Comparison of ENCODE assay signal across 9 cellular contexts in the genomic region with DNA sequence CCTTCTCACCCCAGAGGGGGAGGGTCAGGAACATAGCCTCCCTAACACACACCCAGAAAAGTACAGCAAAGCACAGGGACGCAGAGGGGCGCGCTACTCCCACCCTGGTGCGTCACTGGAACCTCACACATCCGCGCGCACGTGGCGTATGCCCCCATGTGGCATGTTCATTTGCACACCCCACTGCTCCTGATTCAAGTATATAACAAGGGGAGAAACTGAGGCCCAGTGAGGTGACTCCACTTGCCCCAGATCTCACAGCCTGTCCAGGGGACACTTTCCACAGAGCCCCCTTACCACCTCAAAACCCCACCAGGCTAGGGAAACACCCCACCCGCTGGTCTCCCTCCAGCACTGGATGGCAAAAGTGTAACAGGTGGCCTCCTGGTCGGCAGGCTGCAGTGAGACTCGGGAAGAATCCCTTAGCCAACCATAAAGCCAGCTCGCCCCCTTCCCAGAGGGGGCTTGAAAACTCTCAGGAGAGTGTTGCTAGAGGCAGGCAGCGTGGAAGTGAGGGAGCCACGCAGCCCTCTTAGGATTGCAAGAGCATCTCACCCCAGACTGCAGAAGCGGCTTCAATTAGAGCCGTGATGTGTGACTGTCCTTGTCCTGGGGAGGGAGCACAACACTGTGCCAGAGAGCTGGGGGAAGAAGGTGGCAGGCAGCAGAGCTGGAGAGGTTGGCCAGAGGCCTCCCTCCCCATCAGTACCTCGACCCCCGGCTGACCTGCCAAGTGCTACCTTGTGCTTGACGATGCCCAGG. TPM values are rescaled to one million over a fixed set of nuclear protein-coding genes. Genes with fewer than 3 reads are reported as not detected.
DNase-seq lines count a peak whose midpoint lies in the region; ATAC-seq and TF ChIP-seq lines count a peak whose summit lies in the region.
"Had no signal": no experiment of that assay in that cellular context is flagged by ENCODE, and none has a peak within 500 bp of the region (broad histone marks: within the 10 kb centered on the region; RNA-seq: fewer than 3 reads in every experiment).

A gene (minus strand): TSS at position 67 of the 762 bp plus-strand sequence. CDS start 12,591 bp downstream, outside the sequence.

- H3K9me3 Mint-ChIP-seq in chondrocyte (ENCODE audit: low read depth), result no peaks in the 10 kb centered on the region
- H3K9me3 Mint-ChIP-seq in naive thymus-derived CD4-positive, alpha-beta T cell, result peaks cover 0 to 2% (median 0%) of the 10 kb centered on the region in 11 donors

- intact Hi-C loops in naive thymus-derived CD4-positive, alpha-beta T cell (cut with micrococcal nuclease), result no loop called here

- DNase-seq in AG09309 (ENCODE audit: low read depth), result no peak
- DNase-seq in HFF-Myc (ENCODE audit: extremely low read depth, low read depth), result no peak
- peak; percentile 71 for DNase-seq in chondrocyte (ENCODE audit: low spot score)
- DNase-seq in naive thymus-derived CD4-positive, alpha-beta T cell, result no peak
- no peak for DNase-seq in KBM-7
- DNase-seq in NCI-H187 (lab: John Stamatoyannopoulos, UW), result no peak
- no peak for DNase-seq in dermis blood vessel endothelial cell
- DNase-seq: Kasumi-1 had no signal

- H3K27ac Mint-ChIP-seq in chondrocyte (ENCODE audit: unreplicated experiment), result no peak within 1 kb of the TSS
- no peak within 1 kb of the TSS for H3K27ac Mint-ChIP-seq in naive thymus-derived CD4-positive, alpha-beta T cell

- POLR2A ChIA-PET in naive thymus-derived CD4-positive, alpha-beta T cell (lab: Charles Lee), result interaction anchor here (0.6 kb wide), 1 partner anchor 567 kb away, joined by 3 read pairs; no protein-coding TSS in a partner anchor

- CTCF ChIA-PET in naive thymus-derived CD4-positive, alpha-beta T cell (lab: Charles Lee), result no interaction called here

- in situ Hi-C loops in KBM-7 (cut with MboI; ENCODE audit: low pct_unique_long_range_greater_than_20kb, low sequenced_read_pairs), result no loop called here

- no peaks in the 10 kb centered on the region for H3K9me3 ChIP-seq in naive thymus-derived CD4-positive, alpha-beta T cell (ENCODE audit: control insufficient read depth in 2 of 3, low read length in 3 of 3)

- TF ChIP-seq CTCF in AG09309 (IDR thresholded peaks at IDR 0.05; ENCODE audit: control insufficient read depth, insufficient read depth, low read depth, low read length, missing control alignments) (no peak), HFF-Myc (IDR thresholded peaks at IDR 0.05; ENCODE audit: low read depth, low read length, missing control alignments) (no peak), chondrocyte (IDR thresholded peaks at IDR 0.05) (no peak)

- no peak within 1 kb of the TSS for H3K27ac ChIP-seq in naive thymus-derived CD4-positive, alpha-beta T cell (ENCODE audit: low read depth, low read length)

- peak within 1 kb of the TSS; percentile 69 for H3K4me3 Mint-ChIP-seq in chondrocyte (ENCODE audit: unreplicated experiment)
- peak within 1 kb of the TSS; percentile 45 to 83 (median 74) for H3K4me3 Mint-ChIP-seq in naive thymus-derived CD4-positive, alpha-beta T cell

- H3K4me1 ChIP-seq in naive thymus-derived CD4-positive, alpha-beta T cell (ENCODE audit: control insufficient read depth in 2 of 2, insufficient read depth in 2 of 2, low read length in 2 of 2), result peaks cover 15 to 26% of the 10 kb centered on the region in 2 donors

- H3K36me3 ChIP-seq in naive thymus-derived CD4-positive, alpha-beta T cell (ENCODE audit: control insufficient read depth in 2 of 3, insufficient read depth in 3 of 3, low read length in 3 of 3), result no peaks in the 10 kb centered on the region

- peaks cover 11% of the 10 kb centered on the region for H3K4me1 Mint-ChIP-seq in chondrocyte (ENCODE audit: low read depth)
- H3K4me1 Mint-ChIP-seq in naive thymus-derived CD4-positive, alpha-beta T cell, result peaks cover 0 to 30% (median 16%) of the 10 kb centered on the region in 7 donors

- H3K36me3 Mint-ChIP-seq in chondrocyte (ENCODE audit: low read depth), result no peaks in the 10 kb centered on the region
- no peaks in the 10 kb centered on the region for H3K36me3 Mint-ChIP-seq in naive thymus-derived CD4-positive, alpha-beta T cell

- peaks cover 4 to 30% of the 10 kb centered on the region in 2 donors for H3K27me3 ChIP-seq in naive thymus-derived CD4-positive, alpha-beta T cell (ENCODE audit: control insufficient read depth in 2 of 2, insufficient read depth in 2 of 2, low read length in 2 of 2)

- ATAC-seq in naive thymus-derived CD4-positive, alpha-beta T cell, result no peak
- no peak for ATAC-seq in HG03520 (IDR thresholded peaks at IDR 0.05; ENCODE audit: unreplicated experiment)

- H3K27me3 Mint-ChIP-seq in chondrocyte (ENCODE audit: low read depth), result peaks cover 27% of the 10 kb centered on the region
- peaks cover 40 to 78% (median 55%) of the 10 kb centered on the region in 5 donors for H3K27me3 Mint-ChIP-seq in naive thymus-derived CD4-positive, alpha-beta T cell

- H3K4me3 ChIP-seq in AG09309 (ENCODE audit: control insufficient read depth, low read depth, low read length), result peak within 1 kb of the TSS; percentile 30
- H3K4me3 ChIP-seq in HFF-Myc (replicated peaks; ENCODE audit: low read depth, low read length), result peak within 1 kb of the TSS; percentile 19; the same call in 1 of the 2 replicates
- H3K4me3 ChIP-seq in naive thymus-derived CD4-positive, alpha-beta T cell (ENCODE audit: low read length), result peak within 1 kb of the TSS; percentile 27

RNA-seq across cellular contexts. Expression of the gene that starts here (rescaled TPM):
- total RNA-seq in chondrocyte, result 0.26 to 0.92 TPM (median 0.27 TPM) in 3 replicates
- not detected for total RNA-seq in naive thymus-derived CD4-positive, alpha-beta T cell
- polyA plus RNA-seq in naive thymus-derived CD4-positive, alpha-beta T cell, result not detected
- total RNA-seq in dermis blood vessel endothelial cell, result not detected in 2 replicates

Comparison
In these comparisons a context has a peak if more than half of its experiments do, and no peak if none do; other contexts are left out.
1. Peak in DNase-seq in chondrocyte; RNA of the gene not detected or under 1 TPM.